ENCODE assay signal across 13 cellular contexts in genomic region chr4:188417181-188417580, GRCh38.
A peak's percentile ranks its signal among the peaks of the same experiment; 100 is the strongest.
DNase-seq lines count a peak whose midpoint lies in the region; ATAC-seq, FAIRE-seq and TF ChIP-seq lines count a peak whose summit lies in the region.
"Had no signal": no experiment of that assay in that cellular context is flagged by ENCODE, and none has a peak within 500 bp of the region (broad histone marks: within the 10 kb centered on the region; RNA-seq: fewer than 3 reads in every experiment).

No MANE protein-coding gene starts in this region.

- CTCF ChIA-PET in HepG2 (lab: Yijun Ruan, JAX; ENCODE audit: low intra/inter-chr PET ratio, low total read pairs): no interaction called here

- WGBS in HepG2 (ENCODE audit: low lambda C conversion rate): 8% methylated on average over 3 of the region's 3 CpGs
- WGBS in right lobe of liver (ENCODE audit: insufficient coverage, low coverage, low lambda C conversion rate, missing lambda C conversion rate): 30% methylated on average over 3 of the region's 3 CpGs

- no peak for TF ChIP-seq EP300 in HepG2 (IDR thresholded peaks at IDR 0.05; ENCODE audit: low read depth in 2 of 2, low read length in 2 of 2)
- no peak for TF ChIP-seq EP300 in HepG2 (CRISPR knock-in tag; IDR thresholded peaks at IDR 0.05; ENCODE audit: borderline replicate concordance)

- H3K27me3 ChIP-seq in HepG2 (ENCODE audit: control insufficient read depth in 1 of 2, insufficient read depth in 2 of 2, low read length in 2 of 2): no peaks in the 10 kb centered on the region; a peak in 1 of 5 replicates
- no peaks in the 10 kb centered on the region for H3K27me3 ChIP-seq in right lobe of liver
- H3K27me3 ChIP-seq in bronchial epithelial cell (ENCODE audit: control insufficient read depth, insufficient read depth, low read length): no peaks in the 10 kb centered on the region
- H3K27me3 ChIP-seq: testis had no signal

- H3K4me1 ChIP-seq in HepG2 (ENCODE audit: insufficient read depth, low read length): no peaks in the 10 kb centered on the region
- no peaks in the 10 kb centered on the region for H3K4me1 ChIP-seq in right lobe of liver
- H3K4me1 ChIP-seq: testis had no signal

- no peak overlapping the region for H3K4me3 ChIP-seq in HepG2 (replicated peaks in 1 of 3; ENCODE audit: insufficient read depth in 1 of 3, low read depth in 2 of 3, low read length in 3 of 3)
- no peak overlapping the region for H3K4me3 ChIP-seq in right lobe of liver
- no peak overlapping the region for H3K4me3 ChIP-seq in bronchial epithelial cell (ENCODE audit: low read depth, low read length)
- H3K4me3 ChIP-seq: SK-N-MC, testis had no signal

- POLR2A ChIA-PET in HepG2 (lab: Yijun Ruan, JAX): no interaction called here

- intact Hi-C loops in HepG2 (cut with micrococcal nuclease; ENCODE audit: unreplicated experiment) (no loop called here), right lobe of liver (cut with DNase I) (no loop called here), Right ventricle myocardium inferior (cut with DNase I) (no loop called here)

- no peak overlapping the region for H3K9ac ChIP-seq in HepG2 (ENCODE audit: insufficient read depth, low read depth, low read length)

- H3K9me3 ChIP-seq in HepG2 (ENCODE audit: low read length) (no peaks in the 10 kb centered on the region), right lobe of liver (no peaks in the 10 kb centered on the region)
- H3K9me3 ChIP-seq: testis had no signal

- TF ChIP-seq RAD21 in HepG2 (CRISPR knock-in tag; IDR thresholded peaks at IDR 0.05): no peak

- DNase-seq in HepG2 (ENCODE audit: low spot score) (peak; percentile 15), right lobe of liver (no peak), NCI-H1694 treated with DMSO at 0.1 percent for 48 hours (lab: John Stamatoyannopoulos, UW) (peak; percentile 53), bronchial epithelial cell (ENCODE audit: low read depth) (peak; percentile 32), NCI-H1048 (lab: John Stamatoyannopoulos, UW) (no peak), Right ventricle myocardium inferior (ENCODE audit: missing footprints) (no peak), UCSD-AML1 (lab: John Stamatoyannopoulos, UW; ENCODE audit: unreplicated experiment) (no peak)
- DNase-seq: activated B cell treated with CpG ODN at 0.5 μM for 24 hours; activated naive CD4-positive, alpha-beta T cell; DMS79 treated with DMSO at 0.1 percent for 48 hours; testis had no signal

- in situ Hi-C loops in HepG2 (cut with HindIII; ENCODE audit: extremely low pct_ligation_motif_present, low pct_unique_long_range_greater_than_20kb): no loop called here

- TF ChIP-seq POLR2A in HepG2 (IDR thresholded peaks at IDR 0.05; ENCODE audit: insufficient read depth in 1 of 2, low read depth in 2 of 2, low read length in 2 of 2) (no peak), right lobe of liver (IDR thresholded peaks at IDR 0.05) (no peak)

- H2AFZ ChIP-seq in HepG2 (ENCODE audit: low read length): no peak overlapping the region

- H3K36me3 ChIP-seq in HepG2 (replicated peaks in 1 of 2; ENCODE audit: control insufficient read depth in 1 of 2, insufficient read depth in 2 of 2, low read length in 2 of 2) (no peaks in the 10 kb centered on the region; a peak in 1 of 5 replicates), right lobe of liver (no peaks in the 10 kb centered on the region), bronchial epithelial cell (ENCODE audit: control insufficient read depth, insufficient read depth, low read length) (no peaks in the 10 kb centered on the region)

- ATAC-seq in HepG2 (peak; percentile 93), right lobe of liver (no peak), HG03108 (IDR thresholded peaks at IDR 0.05; ENCODE audit: unreplicated experiment) (no peak), Right ventricle myocardium inferior (no peak)

- TF ChIP-seq CTCF in HepG2 (CRISPR knock-in tag; IDR thresholded peaks at IDR 0.05) (peak; percentile 72), right lobe of liver (IDR thresholded peaks at IDR 0.05) (no peak), bronchial epithelial cell (IDR thresholded peaks at IDR 0.05; ENCODE audit: insufficient read depth, low read length, severe bottlenecking) (peak; percentile 6)

- no peaks in the 10 kb centered on the region for H3K79me2 ChIP-seq in HepG2 (ENCODE audit: insufficient read depth, low read length)

- no peak overlapping the region for H3K4me2 ChIP-seq in HepG2 (ENCODE audit: low read depth, low read length)

- peak; percentile 54 for FAIRE-seq in HepG2 (lab: Jason Lieb, UNC)
- no peak for FAIRE-seq in bronchial epithelial cell (lab: Jason Lieb, UNC)

- no peak overlapping the region for H3K27ac ChIP-seq in HepG2 (ENCODE audit: extremely low read length, insufficient read depth, low read length)
- no peak overlapping the region for H3K27ac ChIP-seq in right lobe of liver
- H3K27ac ChIP-seq: SK-N-MC, testis had no signal

- H4K20me1 ChIP-seq in HepG2 (ENCODE audit: insufficient read depth, low read length): no peaks in the 10 kb centered on the region

- no TSS peak for BruUV-seq in HepG2 (replicated peaks; lab: Mats Ljungman, UMichigan)

TF ChIP-seq in HepG2, 621 proteins besides CTCF, POLR2A, EP300 and RAD21:
- TF ChIP-seq MIER2 (CRISPR knock-in tag; IDR thresholded peaks at IDR 0.05) (peak; percentile 95), STAG1 (CRISPR knock-in tag; IDR thresholded peaks at IDR 0.05) (peak; percentile 60), PBX3 (CRISPR knock-in tag; IDR thresholded peaks at IDR 0.05; ENCODE audit: borderline replicate concordance) (no peak), SALL1 (CRISPR knock-in tag; IDR thresholded peaks at IDR 0.05) (0 out of 2 replicates have a peak, but pooled peaks have one; percentile 29), REST (IDR thresholded peaks at IDR 0.05; ENCODE audit: borderline replicate concordance in 1 of 2, low read depth in 1 of 2, low read length in 2 of 2) (peak; percentile 35 to 90)
TF ChIP-seq in HepG2: peak in this region for 4.

Comparison
In these comparisons a context has a peak if more than half of its experiments do, and no peak if none do; other contexts are left out.
1. DNase-seq: peak in HepG2 (single experiment), NCI-H1694 treated with DMSO at 0.1 percent for 48 hours (single experiment) and bronchial epithelial cell (single experiment); none in right lobe of liver (0 of 3), NCI-H1048 (single experiment), Right ventricle myocardium inferior (single experiment) and UCSD-AML1 (single experiment).
2. CTCF ChIP-seq: peak in HepG2 (single experiment) and bronchial epithelial cell (single experiment); none in right lobe of liver (0 of 4).